In the genomic region with DNA sequence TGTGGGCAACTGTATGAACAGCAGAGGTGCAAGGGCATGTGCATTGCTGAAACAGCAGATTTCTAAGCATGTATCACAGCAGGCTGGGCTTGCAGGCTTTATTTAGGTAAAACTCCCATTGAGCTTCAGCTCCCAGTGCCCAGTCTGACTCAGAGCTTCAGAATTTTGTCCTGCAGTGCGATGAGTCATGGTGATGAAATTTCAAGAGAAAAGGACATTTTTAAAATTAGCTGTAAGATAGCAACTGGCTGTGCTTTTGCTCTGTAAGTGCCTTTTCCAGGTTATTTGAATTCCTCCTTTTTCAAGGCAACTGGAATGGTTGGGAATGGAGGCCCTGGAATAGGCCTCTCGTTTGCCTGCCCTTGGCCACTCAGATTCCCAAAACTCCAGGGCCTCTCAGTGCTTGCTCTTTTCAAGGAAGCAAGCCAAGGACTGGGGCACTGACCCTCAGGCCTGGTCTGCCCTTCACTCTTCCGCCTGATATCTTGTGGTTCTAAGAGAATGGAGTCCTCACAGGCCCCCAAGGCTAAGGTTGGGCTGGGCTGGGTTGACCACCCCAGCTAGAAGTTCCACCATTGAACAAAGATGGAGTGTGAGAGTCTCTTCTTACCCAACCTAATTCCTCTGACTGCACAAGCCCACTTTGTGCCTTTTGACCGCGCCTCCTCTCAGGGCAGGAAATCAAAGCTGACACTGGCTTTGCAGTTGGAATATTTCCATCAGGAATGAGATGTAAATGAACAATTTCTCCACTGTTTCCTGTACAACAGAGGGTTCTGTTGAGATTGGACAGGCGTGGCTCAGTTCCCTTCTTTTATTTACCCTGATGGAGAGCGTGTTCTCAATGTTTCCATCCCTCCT, we compare ENCODE assay signal across 8 cellular contexts. TPM values are rescaled to one million over a fixed set of nuclear protein-coding genes. Genes with fewer than 3 reads are reported as not detected.
DNase-seq lines count a peak whose midpoint lies in the region; ATAC-seq and TF ChIP-seq lines count a peak whose summit lies in the region.

No MANE protein-coding gene starts in this region.

- H3K27ac Mint-ChIP-seq in activated CD4-positive, alpha-beta memory T cell treated with anti-CD3 and anti-CD28 coated beads for 36 hours, result no peak overlapping the region

- in situ Hi-C loops in KBM-7 (cut with MboI; ENCODE audit: low pct_unique_long_range_greater_than_20kb, low sequenced_read_pairs), result no loop called here

- no peaks in the 10 kb centered on the region for H3K36me3 Mint-ChIP-seq in activated CD4-positive, alpha-beta memory T cell treated with anti-CD3 and anti-CD28 coated beads for 36 hours

- DNase-seq in A172 (ENCODE audit: low spot score), result peak; percentile 92
- peak; percentile 95 for DNase-seq in HFF-Myc (ENCODE audit: extremely low read depth, low read depth)
- peak; percentile 55 for DNase-seq in activated CD4-positive, alpha-beta memory T cell treated with anti-CD3 and anti-CD28 coated beads for 36 hours
- peak; percentile 92 for DNase-seq in glomerular visceral epithelial cell (ENCODE audit: extremely low spot score)
- peak; percentile 65 for DNase-seq in pons (ENCODE audit: low spot score)
- DNase-seq in cortex of kidney (lab: John Stamatoyannopoulos, UW), result no peak
- no peak for DNase-seq in KBM-7

- TF ChIP-seq CTCF in HFF-Myc (IDR thresholded peaks at IDR 0.05; ENCODE audit: low read depth, low read length, missing control alignments), result no peak

- CTCF ChIA-PET in activated CD4-positive, alpha-beta memory T cell treated with anti-CD3 and anti-CD28 coated beads for 36 hours (lab: Charles Lee), result interaction anchor here (0.6 to 0.7 kb wide), 2 partner anchors 19 to 451 kb away, joined by 3 read pairs; no protein-coding TSS in a partner anchor

- intact Hi-C loops in activated CD4-positive, alpha-beta memory T cell treated with anti-CD3 and anti-CD28 coated beads for 36 hours (cut with micrococcal nuclease), result loop anchor here (5.0 to 10.0 kb wide), 3 partner anchors 69 to 916 kb away; a partner anchor contains a TSS

- POLR2A ChIA-PET in activated CD4-positive, alpha-beta memory T cell treated with anti-CD3 and anti-CD28 coated beads for 36 hours (lab: Charles Lee), result interaction anchor here (0.9 kb wide), 1 partner anchor 53 kb away, joined by 4 read pairs; no protein-coding TSS in a partner anchor

- peaks cover 19% of the 10 kb centered on the region for H3K4me1 Mint-ChIP-seq in activated CD4-positive, alpha-beta memory T cell treated with anti-CD3 and anti-CD28 coated beads for 36 hours (ENCODE audit: low read depth)

- no peak overlapping the region for H3K4me3 Mint-ChIP-seq in activated CD4-positive, alpha-beta memory T cell treated with anti-CD3 and anti-CD28 coated beads for 36 hours

- H3K9me3 Mint-ChIP-seq in activated CD4-positive, alpha-beta memory T cell treated with anti-CD3 and anti-CD28 coated beads for 36 hours, result no peaks in the 10 kb centered on the region

- H3K4me3 ChIP-seq in HFF-Myc (replicated peaks; ENCODE audit: low read depth, low read length), result no peak overlapping the region; the same call in 1 of the 2 replicates

- ATAC-seq in HG03354 (IDR thresholded peaks at IDR 0.05; ENCODE audit: poor library complexity, severe bottlenecking, unreplicated experiment), result no peak

- peaks cover 4% of the 10 kb centered on the region for H3K27me3 Mint-ChIP-seq in activated CD4-positive, alpha-beta memory T cell treated with anti-CD3 and anti-CD28 coated beads for 36 hours

RNA-seq across cellular contexts. Expression of a gene that starts 59.5 kb away (rescaled TPM):
- 184 and 229 TPM in 2 replicates for total RNA-seq in A172 (2014; rRNA removed; shearing (Covaris generic))
- total RNA-seq in activated CD4-positive, alpha-beta memory T cell treated with anti-CD3 and anti-CD28 coated beads for 36 hours, result 1 to 10 TPM; 1.9 to 2.3 TPM

Comparison
In these comparisons a context has a peak if more than half of its experiments do, and no peak if none do; other contexts are left out.
1. DNase-seq: peak in A172 (single experiment), HFF-Myc (single experiment), activated CD4-positive, alpha-beta memory T cell treated with anti-CD3 and anti-CD28 coated beads for 36 hours (single experiment), glomerular visceral epithelial cell (single experiment) and pons (single experiment); none in cortex of kidney (single experiment) and KBM-7 (single experiment).
2. RNA of a gene that starts 59.5 kb away (total RNA-seq): 184 to 229 TPM in A172; 1.9 to 2.3 TPM in activated CD4-positive, alpha-beta memory T cell treated with anti-CD3 and anti-CD28 coated beads for 36 hours; every median in the first group is over 10 times any median in the second.